Comparison of ENCODE assay signal across 11 cellular contexts in genomic region chr19:34523408-34523807, GRCh38.
"Had no signal": no experiment of that assay in that cellular context is flagged by ENCODE, and none has a peak within 500 bp of the region (broad histone marks: within the 10 kb centered on the region; RNA-seq: fewer than 3 reads in every experiment).

No MANE protein-coding gene starts in this region.

- DNase-seq: GM23248, GOT3, H7, H9, HCEC 1CT, HFFc6 had no signal

- H3K9ac ChIP-seq: GM23248 had no signal

- H3K27ac Mint-ChIP-seq: GM23338, H9, HFFc6 had no signal

- FAIRE-seq: H1, H54 had no signal

- H3K9me3 ChIP-seq: HAP-1 had no signal

- H3K27ac ChIP-seq: GM23248 had no signal

- H3K36me3 ChIP-seq: HAP-1 had no signal

- H3K4me1 ChIP-seq: HAP-1 had no signal

- ATAC-seq: GM23338, HCT116 had no signal

- H3K4me2 ChIP-seq: GM23338 had no signal

- H2AFZ ChIP-seq: GM23248, GM23338 had no signal

- H3K9me3 Mint-ChIP-seq: HFFc6 had no signal

- H3K4me3 ChIP-seq: GM23248, GM23338, HAP-1 had no signal
